Comparison of ENCODE assay signal across 29 cellular contexts in genomic region chr4:102358128-102358527, GRCh38.
"Had no signal": no experiment of that assay in that cellular context is flagged by ENCODE, and none has a peak within 500 bp of the region (broad histone marks: within the 10 kb centered on the region; RNA-seq: fewer than 3 reads in every experiment).

No MANE protein-coding gene starts in this region.

- FAIRE-seq: islet of Langerhans, small intestine had no signal

- DNase-seq: colonic mucosa; effector CD8-positive, alpha-beta T cell; endodermal cell; foreskin melanocyte; glutamatergic neuron; heart right ventricle; hippocampal formation; left cardiac atrium; left lung; naive thymus-derived CD8-positive, alpha-beta T cell; nephron progenitor cell; nucleus accumbens; ovary; posterior cingulate gyrus; psoas muscle; right cardiac atrium; small intestine; stimulated activated CD4-positive, alpha-beta T cell treated with anti-CD3 and anti-CD28 coated beads, Interleukin-15, amount 100 ng/mL, for 24 hours; stimulated activated CD4-positive, alpha-beta T cell treated with anti-CD3 and anti-CD28 coated beads, Interleukin-2, amount 100 ng/mL, for 48 hours; stimulated activated CD8-positive, alpha-beta memory T cell treated with anti-CD3 and anti-CD28 coated beads, Interleukin-4, amount 100 ng/mL, for 48 hours; stimulated activated naive CD4-positive, alpha-beta T cell; stimulated activated naive CD8-positive, alpha-beta T cell treated with anti-CD3 and anti-CD28 coated beads, Interleukin-15, amount 100 ng/mL, for 72 hours; transverse colon; upper lobe of right lung had no signal

- H3K9me3 ChIP-seq: colonic mucosa, heart right ventricle, left lung, ovary, psoas muscle, suprapubic skin, transverse colon, upper lobe of right lung, vagina had no signal

- H3K4me3 ChIP-seq: colonic mucosa, heart right ventricle, left lung, ovary, psoas muscle, suprapubic skin, transverse colon, upper lobe of right lung, vagina had no signal

- H3K36me3 ChIP-seq: colonic mucosa, heart right ventricle, left lung, ovary, suprapubic skin, transverse colon, upper lobe of right lung, vagina had no signal

- H3K27ac ChIP-seq: colonic mucosa, epithelial cell of prostate, heart right ventricle, left lung, ovary, psoas muscle, suprapubic skin, transverse colon, upper lobe of right lung, vagina had no signal

- H3K27me3 ChIP-seq: colonic mucosa, left lung, ovary, suprapubic skin, transverse colon, upper lobe of right lung, vagina had no signal

- ATAC-seq: esophagus mucosa; heart right ventricle; left cardiac atrium; left lung; naive thymus-derived CD8-positive, alpha-beta T cell; psoas muscle; right cardiac atrium; stimulated activated naive CD8-positive, alpha-beta T cell treated with anti-CD3 and anti-CD28 coated beads, Interleukin-15, amount 100 ng/mL, for 72 hours; upper lobe of right lung had no signal

- H3K4me1 ChIP-seq: colonic mucosa, heart right ventricle, left lung, psoas muscle, suprapubic skin, upper lobe of right lung, vagina had no signal
